9 cellular contexts compared by ENCODE assay signal in genomic region chr13:24997367-24997967, GRCh38.
DNase-seq lines count a peak whose midpoint lies in the region; ATAC-seq and TF ChIP-seq lines count a peak whose summit lies in the region.
"Had no signal": no experiment of that assay in that cellular context is flagged by ENCODE, and none has a peak within 500 bp of the region (broad histone marks: within the 10 kb centered on the region; RNA-seq: fewer than 3 reads in every experiment).

No MANE protein-coding gene starts in this region.

- intact Hi-C loops in psoas muscle (cut with DNase I): loop anchor here (5.0 to 10.0 kb wide), 3 partner anchors 115 to 377 kb away; partner anchors contain the start of gene ATP8A2 (in 1 of the 2)

- peaks cover 24% of the 10 kb centered on the region for H3K27me3 Mint-ChIP-seq in activated T-helper 17 cell treated with anti-CD3 and anti-CD28 coated beads, Interleukin-2, amount 50 U/mL, for 72 hours

- DNase-seq in COLO829 (ENCODE audit: low spot score) (peak; percentile 40), GM20000 (ENCODE audit: low spot score) (peak; percentile 27), OCI-M1 (lab: John Stamatoyannopoulos, UW) (peak; percentile 51), epithelial cell of esophagus (ENCODE audit: low read depth) (peak; percentile 33), psoas muscle (no peak)
- DNase-seq in effector CD4-positive, alpha-beta T cell: no peak

- no peak overlapping the region for H3K27ac ChIP-seq in psoas muscle

- no peaks in the 10 kb centered on the region for H3K36me3 ChIP-seq in psoas muscle (ENCODE audit: insufficient read depth in 1 of 2, low read depth in 1 of 2)

- H3K9me3 ChIP-seq in psoas muscle: no peaks in the 10 kb centered on the region

- H3K27me3 ChIP-seq in psoas muscle (ENCODE audit: insufficient read depth in 3 of 3, low read length in 2 of 3): peaks cover 0 to 4% (median 3%) of the 10 kb centered on the region in 3 donors

- ATAC-seq in psoas muscle (no peak), HG03135 (IDR thresholded peaks at IDR 0.05; ENCODE audit: unreplicated experiment) (no peak)
- no peak for ATAC-seq in activated T-helper 17 cell treated with anti-CD3 and anti-CD28 coated beads, Interleukin-2, amount 50 U/mL, for 72 hours (replicated peaks)

- H3K9me3 Mint-ChIP-seq in activated T-helper 17 cell treated with anti-CD3 and anti-CD28 coated beads, Interleukin-2, amount 50 U/mL, for 72 hours: no peaks in the 10 kb centered on the region
- H3K9me3 Mint-ChIP-seq: T-helper 1 cell treated with Interleukin-12 subunit alpha and Interleukin-12 subunit beta and Interleukin-4 antibody, amounts not matched to agents 30 μg/mL and 1 μg/mL, for 36 hours had no signal

- whole genome bisulfite sequencing in psoas muscle, 3 donors: 32 to 35% (median 33%) methylated on average over 10 of the region's 10 CpGs

- H3K4me3 ChIP-seq in epithelial cell of esophagus (ENCODE audit: low read length): no peak overlapping the region
- no peak overlapping the region for H3K4me3 ChIP-seq in psoas muscle

- no peaks in the 10 kb centered on the region for H3K4me1 ChIP-seq in psoas muscle

- no peaks in the 10 kb centered on the region for H3K36me3 Mint-ChIP-seq in activated T-helper 17 cell treated with anti-CD3 and anti-CD28 coated beads, Interleukin-2, amount 50 U/mL, for 72 hours (ENCODE audit: low read depth)

- H3K27ac Mint-ChIP-seq in activated T-helper 17 cell treated with anti-CD3 and anti-CD28 coated beads, Interleukin-2, amount 50 U/mL, for 72 hours: no peak overlapping the region
- H3K27ac Mint-ChIP-seq: T-helper 1 cell treated with Interleukin-12 subunit alpha and Interleukin-12 subunit beta and Interleukin-4 antibody, amounts not matched to agents 30 μg/mL and 1 μg/mL, for 36 hours had no signal

- H3K4me1 Mint-ChIP-seq in activated T-helper 17 cell treated with anti-CD3 and anti-CD28 coated beads, Interleukin-2, amount 50 U/mL, for 72 hours: peaks cover 3% of the 10 kb centered on the region

- H3K4me3 Mint-ChIP-seq in activated T-helper 17 cell treated with anti-CD3 and anti-CD28 coated beads, Interleukin-2, amount 50 U/mL, for 72 hours: no peak overlapping the region
- H3K4me3 Mint-ChIP-seq: T-helper 1 cell treated with Interleukin-12 subunit alpha and Interleukin-12 subunit beta and Interleukin-4 antibody, amounts not matched to agents 30 μg/mL and 1 μg/mL, for 36 hours had no signal

- TF ChIP-seq CTCF in GM20000 (IDR thresholded peaks at IDR 0.05; ENCODE audit: extremely low read depth, missing control alignments) (peak; percentile 56), epithelial cell of esophagus (IDR thresholded peaks at IDR 0.05; ENCODE audit: insufficient read depth, low read depth, low read length, missing control alignments) (peak; percentile 68), psoas muscle (IDR thresholded peaks at IDR 0.05) (peak; percentile 65)

Comparison
In these comparisons a context has a peak if more than half of its experiments do, and no peak if none do; other contexts are left out.
1. DNase-seq: peak in COLO829 (single experiment), GM20000 (single experiment), OCI-M1 (single experiment) and epithelial cell of esophagus (single experiment); none in psoas muscle (0 of 2) and effector CD4-positive, alpha-beta T cell (single experiment).
2. Peak in every context shown above with its lines, with median percentiles within 50 percentile points of each other: CTCF ChIP-seq.